In genomic region chr1:30467101-30467500, GRCh38 we compare ENCODE assay signal across 38 cellular contexts.
"Had no signal": no experiment of that assay in that cellular context is flagged by ENCODE, and none has a peak within 500 bp of the region (broad histone marks: within the 10 kb centered on the region; RNA-seq: fewer than 3 reads in every experiment).

No MANE protein-coding gene starts in this region.

- H3K4me1 ChIP-seq: Peyer's patch had no signal

- H3K27ac ChIP-seq: Peyer's patch, WERI-Rb-1 had no signal

- H3K27me3 Mint-ChIP-seq: activated CD8-positive, alpha-beta memory T cell treated with anti-CD3 and anti-CD28 coated beads, Interleukin-2, amount 10 ng/mL, durations not matched to agents 7 days and 5 days had no signal

- ATAC-seq: activated CD8-positive, alpha-beta memory T cell treated with anti-CD3 and anti-CD28 coated beads, Interleukin-2, amount 10 ng/mL, durations not matched to agents 7 days and 5 days; activated naive CD8-positive, alpha-beta T cell treated with anti-CD3 and anti-CD28 coated beads, Interleukin-2, amount 50 U/mL, for 24 hours; PC-3 had no signal

- H3K9me3 ChIP-seq: Peyer's patch had no signal

- H3K36me3 ChIP-seq: Peyer's patch, WERI-Rb-1 had no signal

- H3K4me3 ChIP-seq: Peyer's patch had no signal

- H3K9me3 Mint-ChIP-seq: activated CD4-positive, alpha-beta memory T cell treated with anti-CD3 and anti-CD28 coated beads, Interleukin-2, amount 10 ng/mL, durations not matched to agents 7 days and 5 days; activated naive CD4-positive, alpha-beta T cell treated with anti-CD3 and anti-CD28 coated beads, Interleukin-2, amount 10 ng/mL, durations not matched to agents 7 days and 5 days; activated naive CD8-positive, alpha-beta T cell treated with anti-CD3 and anti-CD28 coated beads, Interleukin-2, amount 50 U/mL, for 24 hours; activated T-helper 2 cell treated with anti-CD3 and anti-CD28 coated beads, Interferon-gamma antibody, Interleukin-2, Interleukin-4, amounts not matched to agents 10 μg/mL and 5 μg/mL and 100 μg/mL, durations not matched to agents 14 hours and 24 hours and 36 hours; brain; IgD-negative memory B cell had no signal

- H3K27me3 ChIP-seq: Peyer's patch had no signal

- H3K4me3 Mint-ChIP-seq: activated CD4-positive, alpha-beta memory T cell treated with anti-CD3 and anti-CD28 coated beads, Interleukin-2, amount 10 ng/mL, durations not matched to agents 7 days and 5 days; activated CD8-positive, alpha-beta memory T cell treated with anti-CD3 and anti-CD28 coated beads, Interleukin-2, amount 10 ng/mL, durations not matched to agents 7 days and 5 days; activated naive CD4-positive, alpha-beta T cell treated with anti-CD3 and anti-CD28 coated beads, Interleukin-2, amount 10 ng/mL, durations not matched to agents 7 days and 5 days; activated naive CD8-positive, alpha-beta T cell; activated naive CD8-positive, alpha-beta T cell treated with anti-CD3 and anti-CD28 coated beads, Interleukin-2, amount 50 U/mL, for 24 hours; brain; IgD-negative memory B cell had no signal

- H3K4me1 Mint-ChIP-seq: activated CD4-positive, alpha-beta memory T cell treated with anti-CD3 and anti-CD28 coated beads, Interleukin-2, amount 10 ng/mL, durations not matched to agents 7 days and 5 days; activated naive CD4-positive, alpha-beta T cell treated with anti-CD3 and anti-CD28 coated beads, Interleukin-2, amount 10 ng/mL, durations not matched to agents 7 days and 5 days; activated naive CD8-positive, alpha-beta T cell treated with anti-CD3 and anti-CD28 coated beads, Interleukin-2, amount 50 U/mL, for 24 hours; brain had no signal

- H3K36me3 Mint-ChIP-seq: activated CD8-positive, alpha-beta memory T cell treated with anti-CD3 and anti-CD28 coated beads, Interleukin-2, amount 10 ng/mL, durations not matched to agents 7 days and 5 days; activated naive CD4-positive, alpha-beta T cell treated with anti-CD3 and anti-CD28 coated beads, Interleukin-2, amount 10 ng/mL, durations not matched to agents 7 days and 5 days; activated naive CD8-positive, alpha-beta T cell; brain; IgD-negative memory B cell had no signal

- H3K27ac Mint-ChIP-seq: activated CD4-positive, alpha-beta memory T cell treated with anti-CD3 and anti-CD28 coated beads, Interleukin-2, amount 10 ng/mL, durations not matched to agents 7 days and 5 days; activated CD8-positive, alpha-beta memory T cell treated with anti-CD3 and anti-CD28 coated beads, Interleukin-2, amount 10 ng/mL, durations not matched to agents 7 days and 5 days; activated naive CD4-positive, alpha-beta T cell treated with anti-CD3 and anti-CD28 coated beads, Interleukin-2, amount 10 ng/mL, durations not matched to agents 7 days and 5 days; activated naive CD8-positive, alpha-beta T cell; activated naive CD8-positive, alpha-beta T cell treated with anti-CD3 and anti-CD28 coated beads, Interleukin-2, amount 50 U/mL, for 24 hours; activated T-helper 2 cell treated with anti-CD3 and anti-CD28 coated beads, Interferon-gamma antibody, Interleukin-2, Interleukin-4, amounts not matched to agents 10 μg/mL and 5 μg/mL and 100 μg/mL, durations not matched to agents 14 hours and 24 hours and 36 hours; brain; IgD-negative memory B cell had no signal

- DNase-seq: activated CD4-positive, alpha-beta memory T cell treated with anti-CD3 and anti-CD28 coated beads, Interleukin-2, amount 10 ng/mL, durations not matched to agents 7 days and 5 days; activated CD4-positive, alpha-beta T cell treated with anti-CD3 and anti-CD28 coated beads for 1 hour; activated CD4-positive, alpha-beta T cell treated with anti-CD3 and anti-CD28 coated beads for 48 hours; activated CD4-positive, CD25-positive, alpha-beta regulatory T cell; activated CD8-positive, alpha-beta memory T cell treated with anti-CD3 and anti-CD28 coated beads for 24 hours; activated CD8-positive, alpha-beta memory T cell treated with anti-CD3 and anti-CD28 coated beads, Interleukin-2, amount 10 ng/mL, durations not matched to agents 7 days and 5 days; activated CD8-positive, alpha-beta memory T cell treated with anti-CD3 and anti-CD28 coated beads, Interleukin-2, amount 50 U/mL, for 48 hours; activated naive CD4-positive, alpha-beta T cell treated with anti-CD3 and anti-CD28 coated beads, Interleukin-2, amount 10 ng/mL, durations not matched to agents 7 days and 5 days; activated naive CD8-positive, alpha-beta T cell treated with anti-CD3 and anti-CD28 coated beads, Interleukin-2, amount 50 U/mL, for 24 hours; anterior cingulate cortex; central memory CD4-positive, alpha-beta T cell; Karpas-422; KBM-7; MM.1S; MV-4-11; NCI-H1092; NCI-H146; NCI-H187; NCI-H2029 treated with DMSO at 0.1 percent for 48 hours; NCI-H2107; NCI-H2171 treated with DMSO at 0.1 percent for 48 hours; NCI-H2227 treated with DMSO at 0.1 percent for 48 hours; NCI-H446 treated with DMSO at 0.1 percent for 48 hours; NCI-H524 treated with DMSO at 0.1 percent for 48 hours; NK-92 treated with Interleukin-12 subunit alpha and Interleukin-12 subunit beta, amount 100 ng/mL, for 24 hours; PC-3; Right ventricle myocardium superior; RPMI8226; SW 1271; T-helper 1 cell; T-helper 2 cell; T-helper 9 cell; WERI-Rb-1 had no signal
